Comparison of ENCODE assay signal across 39 cellular contexts in genomic region chr4:11889099-11889498, GRCh38.
"Had no signal": no experiment of that assay in that cellular context is flagged by ENCODE, and none has a peak within 500 bp of the region (broad histone marks: within the 10 kb centered on the region; RNA-seq: fewer than 3 reads in every experiment).

No MANE protein-coding gene starts in this region.

- H3K4me3 Mint-ChIP-seq: activated CD4-positive, alpha-beta memory T cell treated with anti-CD3 and anti-CD28 coated beads, Interleukin-2, amount 10 ng/mL, durations not matched to agents 7 days and 5 days; activated CD4-positive, alpha-beta T cell treated with anti-CD3 and anti-CD28 coated beads for 36 hours; activated CD4-positive, alpha-beta T cell treated with anti-CD3 and anti-CD28 coated beads, Interleukin-2, amount 10 ng/mL, durations not matched to agents 7 days and 5 days; activated CD8-positive, alpha-beta memory T cell treated with anti-CD3 and anti-CD28 coated beads, Interleukin-2, amount 10 ng/mL, durations not matched to agents 7 days and 5 days; activated CD8-positive, alpha-beta T cell treated with anti-CD3 and anti-CD28 coated beads, Interleukin-2, amount 10 ng/mL, durations not matched to agents 7 days and 5 days; activated naive CD4-positive, alpha-beta T cell treated with anti-CD3 and anti-CD28 coated beads, Interleukin-2, amount 10 ng/mL, durations not matched to agents 7 days and 5 days; activated naive CD4-positive, alpha-beta T cell treated with anti-CD3 and anti-CD28 coated beads, Interleukin-2, amount 50 U/mL, for 24 hours; activated naive CD8-positive, alpha-beta T cell; activated naive CD8-positive, alpha-beta T cell treated with anti-CD3 and anti-CD28 coated beads, Interleukin-2, amount 10 ng/mL, durations not matched to agents 7 days and 5 days; activated naive CD8-positive, alpha-beta T cell treated with anti-CD3 and anti-CD28 coated beads, Interleukin-2, amount 50 U/mL, for 24 hours; activated T-cell treated with anti-CD3 and anti-CD28 coated beads, Interleukin-2, amount 50 U/mL, for 24 hours; brain; T-helper 1 cell treated with Interleukin-12 subunit alpha and Interleukin-12 subunit beta and Interleukin-4 antibody, amounts not matched to agents 30 μg/mL and 1 μg/mL, for 36 hours; T-helper 2 cell treated with Interferon-gamma antibody and Interleukin-4, amounts not matched to agents 5 μg/mL and 100 μg/mL, for 36 hours; WTC11 had no signal

- H3K36me3 ChIP-seq: ascending aorta, cardiac muscle cell, WERI-Rb-1 had no signal

- H3K27ac ChIP-seq: ascending aorta, cardiac muscle cell, WERI-Rb-1 had no signal

- DNase-seq: activated CD4-positive, alpha-beta memory T cell treated with anti-CD3 and anti-CD28 coated beads, Interleukin-2, amount 10 ng/mL, durations not matched to agents 7 days and 5 days; activated CD4-positive, alpha-beta T cell treated with anti-CD3 and anti-CD28 coated beads for 1 hour; activated CD4-positive, alpha-beta T cell treated with anti-CD3 and anti-CD28 coated beads for 36 hours; activated CD4-positive, alpha-beta T cell treated with anti-CD3 and anti-CD28 coated beads for 48 hours; activated CD4-positive, alpha-beta T cell treated with anti-CD3 and anti-CD28 coated beads, Interleukin-2, amount 10 ng/mL, durations not matched to agents 7 days and 5 days; activated CD4-positive, alpha-beta T cell treated with anti-CD3 and anti-CD28 coated beads, Interleukin-2, amount 50 U/mL, for 48 hours; activated CD4-positive, CD25-positive, alpha-beta regulatory T cell; activated CD8-positive, alpha-beta memory T cell treated with anti-CD3 and anti-CD28 coated beads for 24 hours; activated CD8-positive, alpha-beta memory T cell treated with anti-CD3 and anti-CD28 coated beads, Interleukin-2, amount 10 ng/mL, durations not matched to agents 7 days and 5 days; activated CD8-positive, alpha-beta memory T cell treated with anti-CD3 and anti-CD28 coated beads, Interleukin-2, amount 50 U/mL, for 48 hours; activated CD8-positive, alpha-beta T cell treated with anti-CD3 and anti-CD28 coated beads, Interleukin-2, amount 10 ng/mL, durations not matched to agents 7 days and 5 days; activated effector memory CD4-positive, alpha-beta T cell treated with Interleukin-2 at 50 U/mL for 16 hours; activated gamma-delta T cell; activated naive CD4-positive, alpha-beta T cell treated with anti-CD3 and anti-CD28 coated beads, Interleukin-2, amount 10 ng/mL, durations not matched to agents 7 days and 5 days; activated naive CD4-positive, alpha-beta T cell treated with Interleukin-2 at 50 U/mL for 16 hours; activated naive CD8-positive, alpha-beta T cell treated with anti-CD3 and anti-CD28 coated beads, Interleukin-2, amount 10 ng/mL, durations not matched to agents 7 days and 5 days; activated naive CD8-positive, alpha-beta T cell treated with anti-CD3 and anti-CD28 coated beads, Interleukin-2, amount 50 U/mL, for 24 hours; activated T-cell treated with anti-CD3 and anti-CD28 coated beads, Interleukin-2, amount 50 U/mL, for 24 hours; activated T-cell treated with anti-CD3 and anti-CD28 coated beads, Interleukin-2, amount 50 U/mL, for 48 hours; amygdala; anterior cingulate cortex; caudate nucleus; SW 1271; T-helper 1 cell; T-helper 2 cell; T-helper 9 cell; WERI-Rb-1 had no signal

- H3K4me3 ChIP-seq: ascending aorta, cardiac muscle cell had no signal

- H3K36me3 Mint-ChIP-seq: activated CD8-positive, alpha-beta memory T cell treated with anti-CD3 and anti-CD28 coated beads, Interleukin-2, amount 10 ng/mL, durations not matched to agents 7 days and 5 days; activated naive CD4-positive, alpha-beta T cell treated with anti-CD3 and anti-CD28 coated beads, Interleukin-2, amount 10 ng/mL, durations not matched to agents 7 days and 5 days; activated naive CD4-positive, alpha-beta T cell treated with anti-CD3 and anti-CD28 coated beads, Interleukin-2, amount 50 U/mL, for 24 hours; activated naive CD8-positive, alpha-beta T cell; activated naive CD8-positive, alpha-beta T cell treated with anti-CD3 and anti-CD28 coated beads, Interleukin-2, amount 10 ng/mL, durations not matched to agents 7 days and 5 days; brain had no signal

- ATAC-seq: activated CD4-positive, alpha-beta T cell treated with anti-CD3 and anti-CD28 coated beads for 36 hours; activated CD4-positive, CD25-positive, alpha-beta regulatory T cell treated with anti-CD3 and anti-CD28 coated beads, Interleukin-2, amount 50 U/mL, for 24 hours; activated CD8-positive, alpha-beta memory T cell treated with anti-CD3 and anti-CD28 coated beads, Interleukin-2, amount 10 ng/mL, durations not matched to agents 7 days and 5 days; activated CD8-positive, alpha-beta T cell treated with anti-CD3 and anti-CD28 coated beads, Interleukin-2, amount 10 ng/mL, durations not matched to agents 7 days and 5 days; activated naive CD8-positive, alpha-beta T cell treated with anti-CD3 and anti-CD28 coated beads, Interleukin-2, amount 50 U/mL, for 24 hours; WTC11 had no signal

- FAIRE-seq: bronchial epithelial cell, TTC549 had no signal

- H3K4me1 ChIP-seq: ascending aorta had no signal

- H3K4me1 Mint-ChIP-seq: activated CD4-positive, alpha-beta memory T cell treated with anti-CD3 and anti-CD28 coated beads, Interleukin-2, amount 10 ng/mL, durations not matched to agents 7 days and 5 days; activated CD4-positive, alpha-beta T cell treated with anti-CD3 and anti-CD28 coated beads for 36 hours; activated CD4-positive, alpha-beta T cell treated with anti-CD3 and anti-CD28 coated beads, Interleukin-2, amount 10 ng/mL, durations not matched to agents 7 days and 5 days; activated CD8-positive, alpha-beta memory T cell treated with anti-CD3 and anti-CD28 coated beads, Interleukin-2, amount 10 ng/mL, durations not matched to agents 7 days and 5 days; activated naive CD4-positive, alpha-beta T cell treated with anti-CD3 and anti-CD28 coated beads, Interleukin-2, amount 10 ng/mL, durations not matched to agents 7 days and 5 days; activated naive CD4-positive, alpha-beta T cell treated with anti-CD3 and anti-CD28 coated beads, Interleukin-2, amount 50 U/mL, for 24 hours; activated naive CD8-positive, alpha-beta T cell treated with anti-CD3 and anti-CD28 coated beads, Interleukin-2, amount 10 ng/mL, durations not matched to agents 7 days and 5 days; activated naive CD8-positive, alpha-beta T cell treated with anti-CD3 and anti-CD28 coated beads, Interleukin-2, amount 50 U/mL, for 24 hours; brain had no signal

- H3K27me3 ChIP-seq: ascending aorta, cardiac muscle cell had no signal

- H3K27me3 Mint-ChIP-seq: activated CD4-positive, alpha-beta memory T cell treated with anti-CD3 and anti-CD28 coated beads, Interleukin-2, amount 10 ng/mL, durations not matched to agents 7 days and 5 days; activated CD4-positive, alpha-beta T cell treated with anti-CD3 and anti-CD28 coated beads, Interleukin-2, amount 10 ng/mL, durations not matched to agents 7 days and 5 days; activated CD8-positive, alpha-beta memory T cell treated with anti-CD3 and anti-CD28 coated beads, Interleukin-2, amount 10 ng/mL, durations not matched to agents 7 days and 5 days; activated naive CD4-positive, alpha-beta T cell treated with anti-CD3 and anti-CD28 coated beads, Interleukin-2, amount 10 ng/mL, durations not matched to agents 7 days and 5 days; activated naive CD4-positive, alpha-beta T cell treated with anti-CD3 and anti-CD28 coated beads, Interleukin-2, amount 50 U/mL, for 24 hours; activated naive CD8-positive, alpha-beta T cell treated with anti-CD3 and anti-CD28 coated beads, Interleukin-2, amount 10 ng/mL, durations not matched to agents 7 days and 5 days; activated T-cell treated with anti-CD3 and anti-CD28 coated beads, Interleukin-2, amount 50 U/mL, for 24 hours; brain had no signal

- H3K9me3 Mint-ChIP-seq: activated CD4-positive, alpha-beta memory T cell treated with anti-CD3 and anti-CD28 coated beads, Interleukin-2, amount 10 ng/mL, durations not matched to agents 7 days and 5 days; activated CD4-positive, alpha-beta T cell treated with anti-CD3 and anti-CD28 coated beads, Interleukin-2, amount 10 ng/mL, durations not matched to agents 7 days and 5 days; activated naive CD4-positive, alpha-beta T cell treated with anti-CD3 and anti-CD28 coated beads, Interleukin-2, amount 10 ng/mL, durations not matched to agents 7 days and 5 days; activated naive CD4-positive, alpha-beta T cell treated with anti-CD3 and anti-CD28 coated beads, Interleukin-2, amount 50 U/mL, for 24 hours; activated naive CD8-positive, alpha-beta T cell treated with anti-CD3 and anti-CD28 coated beads, Interleukin-2, amount 10 ng/mL, durations not matched to agents 7 days and 5 days; activated T-cell treated with anti-CD3 and anti-CD28 coated beads, Interleukin-2, amount 50 U/mL, for 24 hours; activated T-helper 2 cell treated with anti-CD3 and anti-CD28 coated beads, Interferon-gamma antibody, Interleukin-2, Interleukin-4, amounts not matched to agents 10 μg/mL and 5 μg/mL and 100 μg/mL, durations not matched to agents 14 hours and 24 hours and 36 hours; T-helper 1 cell treated with Interleukin-12 subunit alpha and Interleukin-12 subunit beta and Interleukin-4 antibody, amounts not matched to agents 30 μg/mL and 1 μg/mL, for 36 hours; T-helper 2 cell treated with Interferon-gamma antibody and Interleukin-4, amounts not matched to agents 5 μg/mL and 100 μg/mL, for 36 hours had no signal

- H3K9me3 ChIP-seq: ascending aorta had no signal

- H3K27ac Mint-ChIP-seq: activated CD4-positive, alpha-beta memory T cell treated with anti-CD3 and anti-CD28 coated beads, Interleukin-2, amount 10 ng/mL, durations not matched to agents 7 days and 5 days; activated CD4-positive, alpha-beta T cell treated with anti-CD3 and anti-CD28 coated beads for 36 hours; activated CD4-positive, alpha-beta T cell treated with anti-CD3 and anti-CD28 coated beads, Interleukin-2, amount 10 ng/mL, durations not matched to agents 7 days and 5 days; activated CD8-positive, alpha-beta memory T cell treated with anti-CD3 and anti-CD28 coated beads, Interleukin-2, amount 10 ng/mL, durations not matched to agents 7 days and 5 days; activated CD8-positive, alpha-beta T cell treated with anti-CD3 and anti-CD28 coated beads, Interleukin-2, amount 10 ng/mL, durations not matched to agents 7 days and 5 days; activated naive CD4-positive, alpha-beta T cell treated with anti-CD3 and anti-CD28 coated beads, Interleukin-2, amount 10 ng/mL, durations not matched to agents 7 days and 5 days; activated naive CD4-positive, alpha-beta T cell treated with anti-CD3 and anti-CD28 coated beads, Interleukin-2, amount 50 U/mL, for 24 hours; activated naive CD8-positive, alpha-beta T cell; activated naive CD8-positive, alpha-beta T cell treated with anti-CD3 and anti-CD28 coated beads, Interleukin-2, amount 10 ng/mL, durations not matched to agents 7 days and 5 days; activated naive CD8-positive, alpha-beta T cell treated with anti-CD3 and anti-CD28 coated beads, Interleukin-2, amount 50 U/mL, for 24 hours; activated T-cell treated with anti-CD3 and anti-CD28 coated beads, Interleukin-2, amount 50 U/mL, for 24 hours; activated T-helper 2 cell treated with anti-CD3 and anti-CD28 coated beads, Interferon-gamma antibody, Interleukin-2, Interleukin-4, amounts not matched to agents 10 μg/mL and 5 μg/mL and 100 μg/mL, durations not matched to agents 14 hours and 24 hours and 36 hours; brain; T-helper 1 cell treated with Interleukin-12 subunit alpha and Interleukin-12 subunit beta and Interleukin-4 antibody, amounts not matched to agents 30 μg/mL and 1 μg/mL, for 36 hours; T-helper 2 cell treated with Interferon-gamma antibody and Interleukin-4, amounts not matched to agents 5 μg/mL and 100 μg/mL, for 36 hours; WTC11 had no signal
